In genomic region chr1:201582261-201582951, GRCh38 we compare ENCODE assay signal across 12 cellular contexts. TPM values are rescaled to one million over a fixed set of nuclear protein-coding genes. Genes with fewer than 3 reads are reported as not detected.
DNase-seq lines count a peak whose midpoint lies in the region; ATAC-seq and TF ChIP-seq lines count a peak whose summit lies in the region.
"Had no signal": no experiment of that assay in that cellular context is flagged by ENCODE, and none has a peak within 500 bp of the region (broad histone marks: within the 10 kb centered on the region; RNA-seq: fewer than 3 reads in every experiment).

No MANE protein-coding gene starts in this region.

- ATAC-seq in left ventricle myocardium superior (peak; percentile 26), HG03565 (IDR thresholded peaks at IDR 0.05; ENCODE audit: unreplicated experiment) (no peak)

- intact Hi-C loops in left ventricle myocardium superior (cut with micrococcal nuclease): no loop called here

- H3K27ac ChIP-seq in WERI-Rb-1: no peak overlapping the region
- H3K27ac ChIP-seq: pancreas had no signal

- H3K27me3 ChIP-seq in WERI-Rb-1 (ENCODE audit: insufficient read depth, low read depth, severe bottlenecking): no peaks in the 10 kb centered on the region
- H3K27me3 ChIP-seq: pancreas had no signal

- H3K36me3 ChIP-seq in WERI-Rb-1: no peaks in the 10 kb centered on the region
- H3K36me3 ChIP-seq: pancreas had no signal

- DNase-seq in NCI-H2196 (lab: John Stamatoyannopoulos, UW; ENCODE audit: unreplicated experiment) (peak; percentile 34), NCI-H2196 treated with DMSO at 0.1 percent for 48 hours (lab: John Stamatoyannopoulos, UW; ENCODE audit: unreplicated experiment) (no peak), WERI-Rb-1 (no peak), left ventricle myocardium superior (no peak), stromal cell of bone marrow (ENCODE audit: low read depth) (peak; percentile 88), NCI-H524 treated with DMSO at 0.1 percent for 48 hours (lab: John Stamatoyannopoulos, UW) (no peak), cerebellar nuclear complex (lab: John Stamatoyannopoulos, UW) (no peak)
- DNase-seq: activated CD8-positive, alpha-beta memory T cell treated with anti-CD3 and anti-CD28 coated beads, Interleukin-2, amount 50 U/mL, for 4 hours; AML-193; KBM-7 had no signal

- 0 out of 2 replicates have a peak, but pooled peaks have one; percentile 9 for TF ChIP-seq CTCF in WERI-Rb-1 (IDR thresholded peaks at IDR 0.05; ENCODE audit: low read depth, low read length)

- no peaks in the 10 kb centered on the region for H3K9me3 ChIP-seq in WERI-Rb-1 (ENCODE audit: severe bottlenecking)
- H3K9me3 ChIP-seq: pancreas had no signal

- no peak overlapping the region for H3K4me3 ChIP-seq in WERI-Rb-1 (ENCODE audit: low read depth, low read length)
- H3K4me3 ChIP-seq: pancreas had no signal

RNA-seq across cellular contexts. Expression of gene NAV1, which starts 43.5 kb away (rescaled TPM):
- 63.3 TPM for total RNA-seq in left ventricle myocardium superior

Comparison
In these comparisons a context has a peak if more than half of its experiments do, and no peak if none do; other contexts are left out.
1. DNase-seq: peak in NCI-H2196 (single experiment) and stromal cell of bone marrow (single experiment); none in NCI-H2196 treated with DMSO at 0.1 percent for 48 hours (single experiment), WERI-Rb-1 (single experiment), left ventricle myocardium superior (single experiment), NCI-H524 treated with DMSO at 0.1 percent for 48 hours (single experiment) and cerebellar nuclear complex (0 of 2).